In the genomic region with DNA sequence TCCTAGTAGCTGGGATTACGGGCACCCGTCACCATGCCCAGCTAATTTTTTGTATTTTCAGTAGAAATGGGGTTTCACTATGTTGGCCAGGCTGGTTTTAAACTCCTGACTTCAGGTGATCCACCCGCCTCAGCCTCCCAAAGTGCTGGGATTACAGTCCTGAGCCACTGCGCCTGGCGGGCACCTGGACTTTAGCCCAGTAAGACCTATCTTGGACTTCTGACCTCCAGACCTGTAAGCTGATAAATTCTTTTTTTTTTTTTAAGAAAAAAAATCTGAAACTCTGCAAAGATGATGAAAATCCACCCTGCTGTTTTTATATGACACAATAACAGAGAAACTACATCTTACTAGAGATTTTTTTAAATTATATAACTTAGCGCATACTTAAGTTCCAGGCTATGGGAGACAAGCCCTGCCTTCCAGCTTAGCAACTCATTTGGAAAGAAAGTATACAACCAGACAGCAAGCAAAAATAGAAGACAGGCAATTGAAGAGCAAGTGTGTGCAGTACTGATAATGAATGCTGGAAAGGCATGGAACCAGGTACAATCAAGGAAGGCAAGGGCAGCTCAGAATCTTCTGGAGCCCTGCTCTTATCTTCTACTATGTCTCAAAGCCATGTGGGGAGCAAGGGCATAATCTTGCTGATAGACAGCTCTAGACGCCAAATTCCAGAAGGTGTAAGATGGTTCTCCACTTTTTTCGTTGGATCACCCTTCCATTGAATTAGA, we compare ENCODE assay signal across 10 cellular contexts.
"Had no signal": no experiment of that assay in that cellular context is flagged by ENCODE, and none has a peak within 500 bp of the region (broad histone marks: within the 10 kb centered on the region; RNA-seq: fewer than 3 reads in every experiment).

No MANE protein-coding gene starts in this region.

- ATAC-seq: GM23338, HCT116 had no signal

- FAIRE-seq: H1, H54 had no signal

- H2AFZ ChIP-seq: GM23338 had no signal

- H3K4me2 ChIP-seq: GM23338, KMS-11 had no signal

- H3K27ac ChIP-seq: HL-60, KMS-11 had no signal

- DNase-seq: H9, HFFc6, IMR-90, KBM-7 had no signal

- H3K4me3 ChIP-seq: GM23338 had no signal

- H3K9ac ChIP-seq: KMS-11 had no signal
